Comparison of ENCODE assay signal across 22 cellular contexts in genomic region chr1:206969090-206969489, GRCh38. TPM values are rescaled to one million over a fixed set of nuclear protein-coding genes. Genes with fewer than 3 reads are reported as not detected.
"Had no signal": no experiment of that assay in that cellular context is flagged by ENCODE, and none has a peak within 500 bp of the region (broad histone marks: within the 10 kb centered on the region; RNA-seq: fewer than 3 reads in every experiment).

No MANE protein-coding gene starts in this region.

- DNase-seq: activated CD4-positive, alpha-beta T cell treated with anti-CD3 and anti-CD28 coated beads, Interleukin-2, amount 50 U/mL, for 4 hours; activated CD4-positive, CD25-positive, alpha-beta regulatory T cell treated with anti-CD3 and anti-CD28 coated beads, Interleukin-2, amount 50 U/mL, for 72 hours; activated gamma-delta T cell; activated T-cell treated with anti-CD3 and anti-CD28 coated beads, Interleukin-2, amount 50 U/mL, for 4 hours; amygdala; brain microvascular endothelial cell; cerebellar nuclear complex; dorsolateral prefrontal cortex; hypothalamus; left cardiac atrium; stimulated activated CD4-positive, alpha-beta T cell treated with anti-CD3 and anti-CD28 coated beads, Interleukin-15, amount 100 ng/mL, for 24 hours; stimulated activated CD4-positive, alpha-beta T cell treated with anti-CD3 and anti-CD28 coated beads, Interleukin-4, amount 100 ng/mL, for 24 hours; stimulated activated naive CD8-positive, alpha-beta T cell treated with anti-CD3 and anti-CD28 coated beads, Interleukin-15, amount 100 ng/mL, for 72 hours; T-helper 17 cell; thyroid gland had no signal

- ATAC-seq: activated T-cell treated with anti-CD3 and anti-CD28 coated beads, Interleukin-2, amount 50 U/mL, for 4 hours; esophagus mucosa; left cardiac atrium; stimulated activated naive CD8-positive, alpha-beta T cell treated with anti-CD3 and anti-CD28 coated beads, Interleukin-15, amount 100 ng/mL, for 72 hours; T-helper 17 cell had no signal

- H3K9me3 ChIP-seq: thyroid gland, vagina had no signal

- H3K27me3 ChIP-seq: thyroid gland, vagina had no signal

- H3K4me3 ChIP-seq: dorsolateral prefrontal cortex, thyroid gland, vagina had no signal

- H3K4me1 ChIP-seq: vagina had no signal

- H3K27ac ChIP-seq: brain microvascular endothelial cell, dorsolateral prefrontal cortex, thyroid gland, vagina had no signal

- H3K4me3 Mint-ChIP-seq: activated naive CD8-positive, alpha-beta T cell; activated T-cell treated with anti-CD3 and anti-CD28 coated beads, Interleukin-2, amount 50 U/mL, for 4 hours; stimulated activated naive CD8-positive, alpha-beta T cell treated with anti-CD3 and anti-CD28 coated beads, Interleukin-15, amount 100 ng/mL, for 72 hours; T-helper 17 cell had no signal

- H3K27ac Mint-ChIP-seq: activated naive CD8-positive, alpha-beta T cell; stimulated activated naive CD8-positive, alpha-beta T cell treated with anti-CD3 and anti-CD28 coated beads, Interleukin-15, amount 100 ng/mL, for 72 hours; T-helper 17 cell had no signal

- H3K36me3 ChIP-seq: brain microvascular endothelial cell, thyroid gland, vagina had no signal

- FAIRE-seq: endometrium had no signal

- H3K9me3 Mint-ChIP-seq: activated T-cell treated with anti-CD3 and anti-CD28 coated beads, Interleukin-2, amount 50 U/mL, for 4 hours; stimulated activated naive CD8-positive, alpha-beta T cell treated with anti-CD3 and anti-CD28 coated beads, Interleukin-15, amount 100 ng/mL, for 72 hours had no signal

RNA-seq across cellular contexts. Expression of gene FCAMR, which starts 1.2 kb away (rescaled TPM):
- total RNA-seq: activated T-cell treated with anti-CD3 and anti-CD28 coated beads, Interleukin-2, amount 50 U/mL, for 4 hours; glomerular endothelial cell; left cardiac atrium; osteocyte; T-helper 17 cell; thyroid gland; vagina had no signal
- polyA plus RNA-seq: neural cell had no signal

RNA-seq across cellular contexts. Expression of gene PIGR, which starts 22.8 kb away (rescaled TPM):
- total RNA-seq: glomerular endothelial cell, osteocyte, T-helper 17 cell had no signal
- polyA plus RNA-seq: neural cell had no signal

RNA-seq across cellular contexts. Expression of gene FCMR, which starts 47.3 kb away (rescaled TPM):
- total RNA-seq: osteocyte had no signal
- polyA plus RNA-seq: neural cell had no signal
